Comparison of ENCODE assay signal across 13 cellular contexts in the genomic region with DNA sequence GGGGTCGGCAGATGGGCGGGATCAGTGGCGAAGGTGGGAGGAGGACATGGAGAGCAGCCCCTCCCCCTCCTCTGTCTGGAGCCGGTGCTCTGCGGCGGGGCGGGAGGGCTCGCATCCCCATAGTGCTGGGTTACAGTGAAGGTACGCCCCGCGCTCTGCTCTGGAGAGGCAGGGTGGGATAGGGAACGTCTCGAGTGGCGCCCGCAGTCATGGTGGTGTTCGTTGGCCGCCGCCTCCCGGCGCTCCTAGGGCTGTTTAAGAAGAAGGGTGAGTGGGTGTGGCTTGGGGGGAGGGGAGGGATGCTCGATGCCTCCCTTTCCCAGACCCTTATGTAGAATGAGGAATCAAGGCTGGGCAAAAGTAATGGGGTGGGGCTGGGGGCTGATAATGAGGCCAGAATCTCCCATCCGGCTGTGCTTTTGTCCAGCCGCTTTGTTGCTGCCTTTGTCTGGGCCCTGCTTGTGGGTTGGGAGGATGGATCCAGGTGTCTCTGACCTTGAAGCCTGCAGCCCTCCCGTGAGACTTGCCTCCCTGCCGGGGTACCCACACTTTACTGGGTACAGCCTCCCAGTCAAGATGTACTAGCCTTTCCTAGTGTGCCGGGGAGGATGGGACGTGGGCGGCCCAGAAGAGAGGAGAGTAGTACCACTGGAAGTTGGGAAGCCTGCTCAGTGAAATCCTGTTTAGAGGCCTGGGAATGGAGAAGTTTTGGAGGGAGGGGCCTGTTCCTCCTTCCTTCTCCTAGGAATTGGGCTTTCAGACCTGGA. TPM values are rescaled to one million over a fixed set of nuclear protein-coding genes. Genes with fewer than 3 reads are reported as not detected.
DNase-seq lines count a peak whose midpoint lies in the region; ATAC-seq, FAIRE-seq and TF ChIP-seq lines count a peak whose summit lies in the region.
"Had no signal": no experiment of that assay in that cellular context is flagged by ENCODE, and none has a peak within 500 bp of the region (broad histone marks: within the 10 kb centered on the region; RNA-seq: fewer than 3 reads in every experiment).

No MANE protein-coding gene starts in this region.

- TF ChIP-seq CTCF in SK-N-SH (IDR thresholded peaks at IDR 0.05) (no peak), K562 (IDR thresholded peaks at IDR 0.05 in 2 of 3, conservative IDR thresholded peaks at IDR 0.05 in 1 of 3; ENCODE audit: insufficient read depth in 2 of 3, low read depth in 1 of 3, low read length in 3 of 3) (no peak)

- no peaks in the 10 kb centered on the region for H3K9me2 ChIP-seq in SK-N-SH

- H2BK12ac ChIP-seq in mesenchymal stem cell (ENCODE audit: low read length in 2 of 2) = peak overlapping the region in 1 of 2 experiments; percentile 84

- in situ Hi-C loops in K562 (cut with MboI) = loop anchor here (10.0 kb wide), 1 partner anchor 51 kb away; no protein-coding TSS in a partner anchor

- no peak overlapping the region for H4K8ac ChIP-seq in mesenchymal stem cell (ENCODE audit: low read length)

- H3K27ac ChIP-seq in SK-N-SH (ENCODE audit: low read depth in 2 of 2, low read length in 1 of 2) = peak overlapping the region in 1 of 2 experiments; percentile 19; a peak in 1 of 4 replicates
- H3K27ac ChIP-seq in K562 (ENCODE audit: extremely low read depth, low read depth, low read length) = no peak overlapping the region
- no peak overlapping the region for H3K27ac ChIP-seq in mesenchymal stem cell (ENCODE audit: low read length, poor library complexity, severe bottlenecking)

- peaks cover 3% of the 10 kb centered on the region for H3K4me1 Mint-ChIP-seq in activated CD8-positive, alpha-beta T cell treated with anti-CD3 and anti-CD28 coated beads, Interleukin-2, amount 10 ng/mL, durations not matched to agents 7 days and 5 days (ENCODE audit: low read depth)

- peaks cover 3% of the 10 kb centered on the region for H3K9me1 ChIP-seq in K562 (ENCODE audit: control insufficient read depth, insufficient read depth, low read length)

- BruUV-seq in K562 (replicated peaks; lab: Mats Ljungman, UMichigan) = no TSS peak

- H2BK15ac ChIP-seq in mesenchymal stem cell (ENCODE audit: low read depth, poor library complexity, severe bottlenecking) = no peak overlapping the region

- no peak for ATAC-seq in SK-N-SH treated with all-trans-retinoic acid at 6 μM for 48 hours
- no peak for ATAC-seq in K562
- no peak for ATAC-seq in GM21723 (IDR thresholded peaks at IDR 0.05; ENCODE audit: unreplicated experiment)
- ATAC-seq in activated CD8-positive, alpha-beta T cell treated with anti-CD3 and anti-CD28 coated beads, Interleukin-2, amount 10 ng/mL, durations not matched to agents 7 days and 5 days = no peak

- H3K36me3 ChIP-seq in SK-N-SH (replicated peaks in 1 of 2; ENCODE audit: control insufficient read depth in 1 of 2, insufficient read depth in 2 of 2, low read length in 1 of 2) (peaks cover 0 to 3% of the 10 kb centered on the region in 2 experiments), K562 (ENCODE audit: control insufficient read depth, insufficient read depth, low read length) (peaks cover 47% of the 10 kb centered on the region; the same call in 2 of the 3 replicates), mesenchymal stem cell (ENCODE audit: control insufficient read depth in 1 of 2, insufficient read depth in 2 of 2, low read depth in 1 of 2, low read length in 2 of 2) (peaks cover 14 to 47% of the 10 kb centered on the region in 2 experiments)

- no peaks in the 10 kb centered on the region for H3K27me3 ChIP-seq in SK-N-SH (ENCODE audit: insufficient read depth)
- no peaks in the 10 kb centered on the region for H3K27me3 ChIP-seq in K562 (ENCODE audit: control insufficient read depth in 2 of 2, insufficient read depth in 2 of 2, low read length in 2 of 2)
- no peaks in the 10 kb centered on the region for H3K27me3 ChIP-seq in mesenchymal stem cell (ENCODE audit: control insufficient read depth in 1 of 2, insufficient read depth in 1 of 2, low read length in 2 of 2)
- H3K27me3 ChIP-seq: upper lobe of left lung had no signal

- H3K23ac ChIP-seq in mesenchymal stem cell (ENCODE audit: low read length in 2 of 2) = no peak overlapping the region

- FAIRE-seq in K562 (lab: Jason Lieb, UNC) = no peak

- DNase-seq in SK-N-SH (peak; percentile 78), K562 (ENCODE audit: extremely low read depth in 1 of 4, low spot score in 3 of 4) (no peak), mesenchymal stem cell (no peak), NCI-H187 (lab: John Stamatoyannopoulos, UW) (no peak), cardiac septum (ENCODE audit: low spot score) (no peak)
- no peak for DNase-seq in activated CD8-positive, alpha-beta T cell treated with anti-CD3 and anti-CD28 coated beads, Interleukin-2, amount 10 ng/mL, durations not matched to agents 7 days and 5 days
- DNase-seq: activated CD4-positive, alpha-beta T cell treated with anti-CD3 and anti-CD28 coated beads for 1 hour; activated T-cell treated with anti-CD3 and anti-CD28 coated beads, Interleukin-2, amount 50 U/mL, for 24 hours; NCI-H187 treated with DMSO at 0.1 percent for 48 hours had no signal

- peaks cover 43% of the 10 kb centered on the region for H3K79me1 ChIP-seq in mesenchymal stem cell (replicated peaks; ENCODE audit: low read length, poor library complexity, severe bottlenecking)

- no peaks in the 10 kb centered on the region for H3K27me3 Mint-ChIP-seq in activated CD8-positive, alpha-beta T cell treated with anti-CD3 and anti-CD28 coated beads, Interleukin-2, amount 10 ng/mL, durations not matched to agents 7 days and 5 days (ENCODE audit: low read depth)
- H3K27me3 Mint-ChIP-seq: activated T-cell treated with anti-CD3 and anti-CD28 coated beads, Interleukin-2, amount 50 U/mL, for 24 hours; IgD-negative memory B cell had no signal

- intact Hi-C loops in K562 (cut with micrococcal nuclease) = no loop called here
- intact Hi-C loops in cardiac septum (cut with DNase I) = no loop called here

- POLR2A ChIA-PET in SK-N-SH (lab: Yijun Ruan, JAX) (no interaction called here), K562 (lab: Yijun Ruan, JAX) (no interaction called here)
- POLR2A ChIA-PET in activated CD8-positive, alpha-beta T cell treated with anti-CD3 and anti-CD28 coated beads, Interleukin-2, amount 10 ng/mL, durations not matched to agents 7 days and 5 days (lab: Charles Lee) = no interaction called here

- no peak for TF ChIP-seq POLR2A in K562 (conservative IDR thresholded peaks at IDR 0.05)

- H3K36me3 Mint-ChIP-seq in activated CD8-positive, alpha-beta T cell treated with anti-CD3 and anti-CD28 coated beads, Interleukin-2, amount 10 ng/mL, durations not matched to agents 7 days and 5 days (ENCODE audit: low read depth) = no peaks in the 10 kb centered on the region
- H3K36me3 Mint-ChIP-seq: IgD-negative memory B cell had no signal

- 52% methylated on average over 27 of the region's 28 CpGs for WGBS in SK-N-SH (ENCODE audit: low lambda C conversion rate)
- 81% methylated on average over 26 of the region's 28 CpGs for WGBS in K562 (ENCODE audit: insufficient coverage, low coverage, missing lambda C conversion rate)
- WGBS in mesenchymal stem cell = 38% methylated on average over 28 of the region's 28 CpGs

- H4K20me1 ChIP-seq in SK-N-SH (ENCODE audit: insufficient read depth) = no peaks in the 10 kb centered on the region
- peaks cover 34% of the 10 kb centered on the region; the same call in 1 of the 2 replicates for H4K20me1 ChIP-seq in K562 (replicated peaks; ENCODE audit: control insufficient read depth, insufficient read depth, low read length)

- H2AFZ ChIP-seq in SK-N-SH (ENCODE audit: low read depth) = no peak overlapping the region
- H2AFZ ChIP-seq in K562 (ENCODE audit: low read depth, low read length) = no peak overlapping the region
- H2AFZ ChIP-seq in mesenchymal stem cell (ENCODE audit: low read depth, low read length) = no peak overlapping the region

- CTCF ChIA-PET in SK-N-SH (lab: Yijun Ruan, JAX) = interaction anchor here (2.2 to 19.0 kb wide), 3 partner anchors 8 to 55 kb away, joined by 8 to 392 read pairs (median 49); partner anchors contain the start of gene SYNC
- CTCF ChIA-PET in K562 (lab: Yijun Ruan, JAX; ENCODE audit: low intra/inter-chr PET ratio) = no interaction called here
- CTCF ChIA-PET in activated CD8-positive, alpha-beta T cell treated with anti-CD3 and anti-CD28 coated beads, Interleukin-2, amount 10 ng/mL, durations not matched to agents 7 days and 5 days (lab: Charles Lee) = interaction anchor here (4.7 kb wide), 1 partner anchor 9 kb away, joined by 30 read pairs; no protein-coding TSS in a partner anchor

- H3K14ac ChIP-seq in mesenchymal stem cell (ENCODE audit: low read length in 2 of 2) = no peak overlapping the region

- H3K9me3 Mint-ChIP-seq in activated CD8-positive, alpha-beta T cell treated with anti-CD3 and anti-CD28 coated beads, Interleukin-2, amount 10 ng/mL, durations not matched to agents 7 days and 5 days (ENCODE audit: insufficient read depth) = no peaks in the 10 kb centered on the region
- H3K9me3 Mint-ChIP-seq: activated T-cell treated with anti-CD3 and anti-CD28 coated beads, Interleukin-2, amount 50 U/mL, for 24 hours; IgD-negative memory B cell had no signal

- H3K18ac ChIP-seq in mesenchymal stem cell (ENCODE audit: low read depth in 1 of 2, low read length in 2 of 2) = peak overlapping the region in 1 of 2 experiments; percentile 59

- H3K4ac ChIP-seq in mesenchymal stem cell (ENCODE audit: low read depth in 1 of 2, low read length in 2 of 2) = peak overlapping the region in 1 of 2 experiments; percentile 17

- H2BK120ac ChIP-seq in mesenchymal stem cell (ENCODE audit: low read depth, low read length) = no peak overlapping the region

- peaks cover 25 to 44% of the 10 kb centered on the region in 2 experiments for H3K4me1 ChIP-seq in SK-N-SH (ENCODE audit: control insufficient read depth in 1 of 2, insufficient read depth in 2 of 2, low read depth in 1 of 2, low read length in 1 of 2)
- peaks cover 25 to 41% of the 10 kb centered on the region in 2 experiments for H3K4me1 ChIP-seq in K562 (replicated peaks in 1 of 2; ENCODE audit: control insufficient read depth in 2 of 2, insufficient read depth in 2 of 2, low read length in 2 of 2)
- H3K4me1 ChIP-seq in mesenchymal stem cell (ENCODE audit: control insufficient read depth, insufficient read depth, low read depth, low read length) = peaks cover 55% of the 10 kb centered on the region

- no peak overlapping the region for H3K4me3 Mint-ChIP-seq in activated CD8-positive, alpha-beta T cell treated with anti-CD3 and anti-CD28 coated beads, Interleukin-2, amount 10 ng/mL, durations not matched to agents 7 days and 5 days
- H3K4me3 Mint-ChIP-seq: activated T-cell treated with anti-CD3 and anti-CD28 coated beads, Interleukin-2, amount 50 U/mL, for 24 hours; IgD-negative memory B cell had no signal

- peaks cover 11% of the 10 kb centered on the region for H3F3A ChIP-seq in SK-N-SH (replicated peaks; ENCODE audit: insufficient read depth)

- TF ChIP-seq RAD21 in SK-N-SH (IDR thresholded peaks at IDR 0.05; ENCODE audit: low read length) (no peak), K562 (CRISPR knock-in tag; conservative IDR thresholded peaks at IDR 0.05 in 1 of 2, IDR thresholded peaks at IDR 0.05 in 1 of 2) (no peak)

- peak overlapping the region; percentile 20 for H4K91ac ChIP-seq in mesenchymal stem cell (ENCODE audit: low read length)

- no peak overlapping the region for H2BK5ac ChIP-seq in mesenchymal stem cell (ENCODE audit: low read depth, low read length, poor library complexity, severe bottlenecking)

- TF ChIP-seq EP300 in SK-N-SH (IDR thresholded peaks at IDR 0.05; ENCODE audit: borderline replicate concordance in 1 of 2, low read depth in 1 of 2, low read length in 1 of 2) (no peak), K562 (IDR thresholded peaks at IDR 0.05; ENCODE audit: low read length) (no peak)

- H2AK5ac ChIP-seq in mesenchymal stem cell (ENCODE audit: low read length, severe bottlenecking) = peak overlapping the region; percentile 36

- H3K9ac ChIP-seq in SK-N-SH (no peak overlapping the region), K562 (ENCODE audit: insufficient read depth in 1 of 2, low read depth in 2 of 2, low read length in 2 of 2) (peak overlapping the region in 1 of 2 experiments; percentile 66; a peak in 3 of 4 replicates), mesenchymal stem cell (ENCODE audit: low read length) (no peak overlapping the region)

- H3K4me2 ChIP-seq in SK-N-SH = no peak overlapping the region
- no peak overlapping the region; the same call in 1 of the 2 replicates for H3K4me2 ChIP-seq in K562 (ENCODE audit: insufficient read depth, low read length)
- H3K4me2 ChIP-seq in mesenchymal stem cell (ENCODE audit: low read length, poor library complexity, severe bottlenecking) = no peak overlapping the region

- H3K27ac Mint-ChIP-seq in activated CD8-positive, alpha-beta T cell treated with anti-CD3 and anti-CD28 coated beads, Interleukin-2, amount 10 ng/mL, durations not matched to agents 7 days and 5 days = no peak overlapping the region
- H3K27ac Mint-ChIP-seq: activated T-cell treated with anti-CD3 and anti-CD28 coated beads, Interleukin-2, amount 50 U/mL, for 24 hours; IgD-negative memory B cell had no signal

- peak overlapping the region in 1 of 2 experiments; percentile 29; a peak in 1 of 4 replicates for H3K4me3 ChIP-seq in SK-N-SH (ENCODE audit: low read depth in 2 of 2, low read length in 1 of 2)
- H3K4me3 ChIP-seq in K562 = no peak overlapping the region
- no peak overlapping the region for H3K4me3 ChIP-seq in mesenchymal stem cell (ENCODE audit: insufficient read depth in 1 of 2, low read depth in 1 of 2, low read length in 2 of 2)
- H3K4me3 ChIP-seq: upper lobe of left lung had no signal

- H3K9me3 ChIP-seq in SK-N-SH (no peaks in the 10 kb centered on the region), K562 (replicated peaks; ENCODE audit: control insufficient read depth, insufficient read depth, low read depth, low read length) (no peaks in the 10 kb centered on the region), mesenchymal stem cell (ENCODE audit: control insufficient read depth, low read length) (no peaks in the 10 kb centered on the region)
- H3K9me3 ChIP-seq: upper lobe of left lung had no signal

- H3K79me2 ChIP-seq in SK-N-SH (ENCODE audit: insufficient read depth) (0 out of 2 replicates have a peak, but pooled peaks cover 2% of the 10 kb centered on the region), K562 (ENCODE audit: control insufficient read depth, insufficient read depth, low read length) (peaks cover 34% of the 10 kb centered on the region)

RNA-seq across cellular contexts. Expression of gene YARS1, which starts 51.4 kb away (rescaled TPM):
- polyA plus RNA-seq in SK-N-SH (2012; rRNA removed) (31.9 and 46.3 TPM in 2 replicates), K562 (2011; rRNA removed) (166 and 174 TPM in 2 replicates), K562 (2014; fragmentation: Illumina TruSeq; extraction: Trizol) (312 and 330 TPM in 2 replicates), K562 (2014; fragmentation: Nextera tagmentation; extraction: Ambion mirVana) (10 to 100 TPM; 66.2 to 92.8 TPM), K562 (2014; rRNA removed) (182 and 201 TPM in 2 replicates)
- 41.7 and 41.8 TPM in 2 replicates for polyA plus RNA-seq in SK-N-SH (2012; cell fraction: cytosol; rRNA removed)
- polyA plus RNA-seq in SK-N-SH (2012; cell fraction: nucleus; rRNA removed) = 65.5 and 101 TPM in 2 replicates
- total RNA-seq in K562 (2011; cell fraction: chromatin; rRNA removed; ENCODE audit: low replicate concordance) = 469 and 618 TPM in 2 replicates
- 286 and 302 TPM in 2 replicates for total RNA-seq in K562 (2011; cell fraction: nucleolus; rRNA removed)
- total RNA-seq in K562 (2011; cell fraction: nucleoplasm; rRNA removed) = 416 and 469 TPM in 2 replicates
- total RNA-seq in K562 (2014; rRNA removed) (336 and 418 TPM in 2 replicates), K562 (2014; rRNA removed; fragmentation: Illumina TruSeq; extraction: Trizol) (207 and 229 TPM in 2 replicates), K562 (2015; rRNA removed; fragmentation: Illumina TruSeq; extraction: Trizol) (127 TPM in 2 replicates), K562 (2021) (276 and 306 TPM in 2 replicates), cardiac septum (27.8 TPM)
- 69.3 and 114 TPM in 2 replicates for polyA plus RNA-seq in K562 (2011; cell fraction: cytosol; rRNA removed)
- 229 and 316 TPM in 2 replicates for polyA plus RNA-seq in K562 (2011; cell fraction: nucleus; rRNA removed)
- polyA plus RNA-seq in K562 (2012) = 197 and 532 TPM in 2 replicates
- polyA minus RNA-seq in K562 (2011; rRNA and poly(A)+ RNA removed) = 215 and 273 TPM in 2 replicates
- 116 and 173 TPM in 2 replicates for polyA minus RNA-seq in K562 (2011; cell fraction: cytosol; rRNA and poly(A)+ RNA removed)
- polyA minus RNA-seq in K562 (2011; cell fraction: nucleus; rRNA and poly(A)+ RNA removed) = 55.7 and 137 TPM in 2 replicates
- 121 TPM for polyA plus RNA-seq in mesenchymal stem cell (2013, experiment 1 of 2)
- polyA plus RNA-seq in mesenchymal stem cell (2013, experiment 2 of 2) = 121 TPM
- total RNA-seq in activated CD8-positive, alpha-beta T cell treated with anti-CD3 and anti-CD28 coated beads, Interleukin-2, amount 10 ng/mL, durations not matched to agents 7 days and 5 days = 100 to 1,000 TPM; 175 to 189 TPM

RNA-seq across cellular contexts. Expression of gene S100PBP, which starts 51.7 kb away (rescaled TPM):
- polyA plus RNA-seq in SK-N-SH (2012; rRNA removed) (13.2 and 19.2 TPM in 2 replicates), K562 (2011; rRNA removed) (58.9 and 59.8 TPM in 2 replicates), K562 (2014; fragmentation: Illumina TruSeq; extraction: Trizol) (29.4 and 32.9 TPM in 2 replicates), K562 (2014; fragmentation: Nextera tagmentation; extraction: Ambion mirVana) (10 to 100 TPM; 22.9 to 31.8 TPM), K562 (2014; rRNA removed) (29.3 and 37.7 TPM in 2 replicates)
- 16.3 and 16.6 TPM in 2 replicates for polyA plus RNA-seq in SK-N-SH (2012; cell fraction: cytosol; rRNA removed)
- 23.7 and 53.3 TPM in 2 replicates for polyA plus RNA-seq in SK-N-SH (2012; cell fraction: nucleus; rRNA removed)
- total RNA-seq in K562 (2011; cell fraction: chromatin; rRNA removed; ENCODE audit: low replicate concordance) = 129 and 333 TPM in 2 replicates
- total RNA-seq in K562 (2011; cell fraction: nucleolus; rRNA removed) = 72.0 and 90.1 TPM in 2 replicates
- 168 and 289 TPM in 2 replicates for total RNA-seq in K562 (2011; cell fraction: nucleoplasm; rRNA removed)
- total RNA-seq in K562 (2014; rRNA removed) (22.8 and 25.7 TPM in 2 replicates), K562 (2014; rRNA removed; fragmentation: Illumina TruSeq; extraction: Trizol) (60.2 and 71.1 TPM in 2 replicates), K562 (2015; rRNA removed; fragmentation: Illumina TruSeq; extraction: Trizol) (36.3 and 45.2 TPM in 2 replicates), K562 (2021) (39.7 and 51.4 TPM in 2 replicates), cardiac septum (12.5 TPM)
- polyA plus RNA-seq in K562 (2011; cell fraction: cytosol; rRNA removed) = 11.6 and 25.9 TPM in 2 replicates
- polyA plus RNA-seq in K562 (2011; cell fraction: nucleus; rRNA removed) = 46.3 and 64.2 TPM in 2 replicates
- 17.6 and 23.2 TPM in 2 replicates for polyA plus RNA-seq in K562 (2012)
- 81.4 and 115 TPM in 2 replicates for polyA minus RNA-seq in K562 (2011; rRNA and poly(A)+ RNA removed)
- 23.3 and 23.8 TPM in 2 replicates for polyA minus RNA-seq in K562 (2011; cell fraction: cytosol; rRNA and poly(A)+ RNA removed)
- polyA minus RNA-seq in K562 (2011; cell fraction: nucleus; rRNA and poly(A)+ RNA removed) = 27.1 and 58.4 TPM in 2 replicates
- polyA plus RNA-seq in mesenchymal stem cell (2013, experiment 1 of 2) = 11.4 TPM
- 11.2 TPM for polyA plus RNA-seq in mesenchymal stem cell (2013, experiment 2 of 2)
- total RNA-seq in activated CD8-positive, alpha-beta T cell treated with anti-CD3 and anti-CD28 coated beads, Interleukin-2, amount 10 ng/mL, durations not matched to agents 7 days and 5 days = 10 to 100 TPM; 78.3 to 78.9 TPM
